In the genomic region with DNA sequence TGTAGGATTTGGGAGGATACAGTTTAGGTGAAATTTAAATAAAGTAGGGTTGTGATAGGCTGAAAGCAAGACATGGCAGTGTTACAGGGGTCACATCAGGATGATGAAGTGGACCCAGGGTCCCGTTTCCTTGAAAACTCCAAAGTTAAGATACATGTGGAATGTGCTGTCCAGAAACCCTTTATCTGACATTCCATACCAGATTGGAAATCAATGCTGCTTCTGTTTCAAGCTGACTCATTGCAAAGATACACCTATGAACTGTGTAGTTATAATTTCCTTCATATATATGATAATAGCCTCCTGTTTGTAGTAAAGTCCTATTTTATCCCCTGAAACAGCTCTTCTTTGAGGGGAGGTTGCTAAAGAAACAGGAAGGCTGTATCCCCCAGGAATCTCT, we compare ENCODE assay signal across 23 cellular contexts.
"Had no signal": no experiment of that assay in that cellular context is flagged by ENCODE, and none has a peak within 500 bp of the region (broad histone marks: within the 10 kb centered on the region; RNA-seq: fewer than 3 reads in every experiment).

No MANE protein-coding gene starts in this region.

- H3K36me3 ChIP-seq: MG63, SJSA1 had no signal

- H3K27ac ChIP-seq: RWPE1, SJSA1, SK-N-MC had no signal

- ATAC-seq: Panc1, PC-3 had no signal

- H3K4me3 ChIP-seq: MG63, SJSA1, SK-N-MC had no signal

- DNase-seq: IMR-90, Karpas-422, KG1, MG63, NCI-H1092, NCI-H1105 treated with DMSO at 0.1 percent for 48 hours, NCI-H1417 treated with DMSO at 0.1 percent for 48 hours, NCI-H146, NCI-H1694 treated with DMSO at 0.1 percent for 48 hours, NCI-H1930, NCI-H2081, NCI-H2107, NCI-H2227 treated with DMSO at 0.1 percent for 48 hours, NCI-H510A, NCI-H524 treated with DMSO at 0.1 percent for 48 hours, NCI-H69, NCI-H774, PC-3, SHP77 had no signal

- H3K27me3 ChIP-seq: MG63, SJSA1 had no signal

- H3K9me3 ChIP-seq: MG63, SJSA1 had no signal
